20 cellular contexts compared by ENCODE assay signal in genomic region chrX:74080165-74080564, GRCh38.
"Had no signal": no experiment of that assay in that cellular context is flagged by ENCODE, and none has a peak within 500 bp of the region (broad histone marks: within the 10 kb centered on the region; RNA-seq: fewer than 3 reads in every experiment).

No MANE protein-coding gene starts in this region.

- ATAC-seq: activated T-cell treated with anti-CD3 and anti-CD28 coated beads, Interleukin-2, amount 50 U/mL, for 72 hours; gastrocnemius medialis; left cardiac atrium; stimulated activated naive CD8-positive, alpha-beta T cell treated with anti-CD3 and anti-CD28 coated beads, Interleukin-15, Interleukin-2, amounts not matched to agents 100 U/mL and 50 U/mL, for 24 hours had no signal

- H3K9me3 ChIP-seq: gastrocnemius medialis, neutrophil, ovary, prostate gland had no signal

- H3K4me1 ChIP-seq: gastrocnemius medialis, prostate gland, upper lobe of left lung had no signal

- H3K27me3 ChIP-seq: cardiac muscle cell, neutrophil, ovary, upper lobe of left lung had no signal

- H3K36me3 ChIP-seq: cardiac muscle cell, gastrocnemius medialis, neutrophil, ovary, prostate gland, upper lobe of left lung had no signal

- FAIRE-seq: islet of Langerhans had no signal

- H3K27ac ChIP-seq: cardiac muscle cell, gastrocnemius medialis, neutrophil, ovary, prostate gland, upper lobe of left lung had no signal

- H3K4me3 ChIP-seq: cardiac muscle cell, gastrocnemius medialis, ovary, prostate gland, upper lobe of left lung had no signal

- DNase-seq: activated CD4-positive, alpha-beta memory T cell treated with anti-CD3 and anti-CD28 coated beads for 36 hours; activated CD4-positive, alpha-beta T cell treated with anti-CD3 and anti-CD28 coated beads for 48 hours; activated effector memory CD4-positive, alpha-beta T cell treated with Interleukin-2 at 50 U/mL for 16 hours; activated naive CD4-positive, alpha-beta T cell treated with anti-CD3 and anti-CD28 coated beads, Interleukin-2, amount 10 ng/mL, durations not matched to agents 7 days and 5 days; activated T-cell treated with anti-CD3 and anti-CD28 coated beads, Interleukin-2, amount 50 U/mL, for 72 hours; amygdala; dermis blood vessel endothelial cell; effector CD8-positive, alpha-beta T cell; gastrocnemius medialis; hippocampal formation; left cardiac atrium; mesenchymal stem cell; ovary; stimulated activated CD4-positive, alpha-beta T cell treated with anti-CD3 and anti-CD28 coated beads, Interleukin-4, amount 100 ng/mL, for 4 hours; stimulated activated naive CD8-positive, alpha-beta T cell treated with anti-CD3 and anti-CD28 coated beads, Interleukin-15, Interleukin-2, amounts not matched to agents 100 U/mL and 50 U/mL, for 24 hours; upper lobe of left lung had no signal
